Comparison of ENCODE assay signal across 22 cellular contexts in genomic region chr12:65640489-65640901, GRCh38.
DNase-seq lines count a peak whose midpoint lies in the region; TF ChIP-seq lines count a peak whose summit lies in the region.
"Had no signal": no experiment of that assay in that cellular context is flagged by ENCODE, and none has a peak within 500 bp of the region (broad histone marks: within the 10 kb centered on the region; RNA-seq: fewer than 3 reads in every experiment).

No MANE protein-coding gene starts in this region.

- H3K9ac ChIP-seq in SK-N-MC (ENCODE audit: insufficient read length): peak overlapping the region; percentile 29
- H3K9ac ChIP-seq: BLaER1 treated with 17β-estradiol and CSF1 and Interleukin-3, amounts not matched to agents 10 nM and 100 nM had no signal

- in situ Hi-C loops in G401 (cut with HindIII; ENCODE audit: low sequenced_read_pairs): no loop called here

- H3K9me3 ChIP-seq in SK-N-MC (ENCODE audit: low read depth, low read length): no peaks in the 10 kb centered on the region
- H3K9me3 ChIP-seq: ascending aorta, esophagus squamous epithelium, right lobe of liver, vagina had no signal

- TF ChIP-seq CTCF in fibroblast of the aortic adventitia (IDR thresholded peaks at IDR 0.05; ENCODE audit: insufficient read depth, low read length): no peak

- DNase-seq in G401 (ENCODE audit: low spot score) (peak; percentile 70), SK-N-MC (ENCODE audit: low read depth, low spot score) (peak; percentile 59), fibroblast of the aortic adventitia (ENCODE audit: low read depth) (peak; percentile 93), putamen (ENCODE audit: low spot score) (peak; percentile 56), SIG-M5 treated with dmso at 0.1 percent for 504 hours (lab: John Stamatoyannopoulos, UW; ENCODE audit: unreplicated experiment) (no peak), HUDEP-2 (lab: John Stamatoyannopoulos, UW; ENCODE audit: unreplicated experiment in 76 of 76) (no peak), NK-92 (lab: John Stamatoyannopoulos, UW; ENCODE audit: unreplicated experiment) (no peak), NCI-H1436 (lab: John Stamatoyannopoulos, UW) (no peak)
- DNase-seq: activated CD8-positive, alpha-beta memory T cell treated with anti-CD3 and anti-CD28 coated beads, Interleukin-2, amount 10 ng/mL, durations not matched to agents 7 days and 5 days; activated gamma-delta T cell; dorsolateral prefrontal cortex; esophagus squamous epithelium; H7; Kasumi-1; NCI-H1694; NCI-H446; OCI-M1; right lobe of liver; stimulated activated naive CD4-positive, alpha-beta T cell treated with Interleukin-2 at 50 U/mL for 16 hours had no signal

- peak overlapping the region; percentile 55; the same call in 1 of the 2 replicates for H3K27ac ChIP-seq in SK-N-MC
- H3K27ac ChIP-seq: ascending aorta; BLaER1 treated with 17β-estradiol and CSF1 and Interleukin-3, amounts not matched to agents 10 nM and 100 nM; esophagus squamous epithelium; right lobe of liver; vagina had no signal

- H3K4me3 ChIP-seq in SK-N-MC (peak overlapping the region; percentile 17; the same call in 1 of the 2 replicates), fibroblast of the aortic adventitia (ENCODE audit: low read depth, low read length) (peak overlapping the region; percentile 3)
- H3K4me3 ChIP-seq: ascending aorta; BLaER1 treated with 17β-estradiol and CSF1 and Interleukin-3, amounts not matched to agents 10 nM and 100 nM; dorsolateral prefrontal cortex; esophagus squamous epithelium; right lobe of liver; vagina had no signal

- no peaks in the 10 kb centered on the region for H3K36me3 ChIP-seq in SK-N-MC (ENCODE audit: insufficient read depth, low read length)
- H3K36me3 ChIP-seq: ascending aorta; BLaER1 treated with 17β-estradiol and CSF1 and Interleukin-3, amounts not matched to agents 10 nM and 100 nM; esophagus squamous epithelium; right lobe of liver; vagina had no signal

Comparison
In these comparisons a context has a peak if more than half of its experiments do, and no peak if none do; other contexts are left out.
1. DNase-seq: peak in G401 (single experiment), SK-N-MC (single experiment), fibroblast of the aortic adventitia (single experiment) and putamen (single experiment); none in SIG-M5 treated with dmso at 0.1 percent for 504 hours (single experiment), HUDEP-2 (0 of 76), NK-92 (single experiment) and NCI-H1436 (single experiment).